ENCODE assay signal across 8 cellular contexts in the genomic region with DNA sequence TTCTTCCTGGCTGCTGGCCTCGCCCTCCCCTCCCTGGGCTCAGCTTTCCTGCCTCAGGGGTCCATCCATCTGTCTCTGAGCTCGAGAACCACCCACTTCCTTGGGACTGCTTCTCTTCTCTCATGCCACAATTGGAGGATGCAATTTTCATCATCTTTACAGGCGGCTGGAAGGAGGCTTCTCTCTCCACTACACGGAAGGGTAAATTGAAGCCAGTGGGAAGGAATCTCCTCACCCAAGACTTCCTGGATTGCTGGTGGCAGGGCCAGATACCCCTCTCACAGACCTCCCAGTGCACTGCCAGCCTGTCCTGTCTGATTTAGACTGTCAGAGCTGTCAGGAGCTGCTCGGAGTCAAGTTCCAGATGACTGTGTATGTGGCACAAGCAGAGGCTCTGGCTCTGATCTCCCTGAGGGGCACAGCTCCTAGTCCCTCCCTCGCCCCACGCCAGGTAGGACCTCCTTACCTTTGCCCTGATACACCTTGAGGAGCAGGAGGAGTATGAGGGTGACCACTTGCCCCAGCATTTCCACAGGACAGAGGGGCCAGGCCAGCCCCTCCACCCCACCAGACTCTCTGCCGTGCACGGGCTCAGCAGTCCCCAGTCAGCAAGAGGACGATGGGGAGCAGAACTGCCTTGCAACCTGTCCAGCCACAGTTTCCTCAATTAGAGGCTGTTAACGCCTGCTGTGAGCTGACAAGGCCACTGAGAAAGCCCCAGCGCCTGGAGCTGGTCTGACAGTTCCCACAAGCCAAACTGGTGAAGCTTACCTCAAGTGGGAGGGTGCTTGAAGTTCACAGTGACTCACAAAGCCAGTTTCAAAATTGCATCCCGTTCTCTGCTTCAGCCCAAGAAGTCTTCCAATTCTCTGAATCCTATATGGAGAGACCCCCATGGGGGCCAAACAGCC. TPM values are rescaled to one million over a fixed set of nuclear protein-coding genes. Genes with fewer than 3 reads are reported as not detected.
A peak's percentile ranks its signal among the peaks of the same experiment; 100 is the strongest.
DNase-seq lines count a peak whose midpoint lies in the region; ATAC-seq and TF ChIP-seq lines count a peak whose summit lies in the region.

A gene with protein sequence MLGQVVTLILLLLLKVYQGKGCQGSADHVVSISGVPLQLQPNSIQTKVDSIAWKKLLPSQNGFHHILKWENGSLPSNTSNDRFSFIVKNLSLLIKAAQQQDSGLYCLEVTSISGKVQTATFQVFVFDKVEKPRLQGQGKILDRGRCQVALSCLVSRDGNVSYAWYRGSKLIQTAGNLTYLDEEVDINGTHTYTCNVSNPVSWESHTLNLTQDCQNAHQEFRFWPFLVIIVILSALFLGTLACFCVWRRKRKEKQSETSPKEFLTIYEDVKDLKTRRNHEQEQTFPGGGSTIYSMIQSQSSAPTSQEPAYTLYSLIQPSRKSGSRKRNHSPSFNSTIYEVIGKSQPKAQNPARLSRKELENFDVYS (minus strand): TSS at position 737 of the 911 bp plus-strand sequence. CDS start 210 bp downstream, at position 527.

- DNase-seq in activated CD4-positive, CD25-positive, alpha-beta regulatory T cell (lab: John Stamatoyannopoulos, UW): no peak
- peak; percentile 16 to 21 for DNase-seq in activated CD4-positive, alpha-beta T cell treated with anti-CD3 and anti-CD28 coated beads, Interleukin-2, amount 50 U/mL, for 4 hours
- peak; percentile 31 for DNase-seq in left cardiac atrium
- peak; percentile 52 to 75 for DNase-seq in stimulated activated CD8-positive, alpha-beta memory T cell treated with anti-CD3 and anti-CD28 coated beads, Interleukin-15, amount 100 ng/mL, for 48 hours (ENCODE audit: low read depth in 2 of 2)
- DNase-seq in glutamatergic neuron: no peak
- no peak for DNase-seq in NCI-H2227 (lab: John Stamatoyannopoulos, UW; ENCODE audit: unreplicated experiment)

- peaks cover 5% of the 10 kb centered on the region for H3K27me3 Mint-ChIP-seq in glutamatergic neuron (ENCODE audit: unreplicated experiment)

- peaks cover 5% of the 10 kb centered on the region for H3K9me3 Mint-ChIP-seq in glutamatergic neuron (ENCODE audit: unreplicated experiment)

- H3K36me3 Mint-ChIP-seq in glutamatergic neuron (ENCODE audit: unreplicated experiment): no peaks in the 10 kb centered on the region

- intact Hi-C loops in left cardiac atrium (cut with DNase I): no loop called here

- ATAC-seq in activated CD4-positive, CD25-positive, alpha-beta regulatory T cell treated with anti-CD3 and anti-CD28 coated beads, Interleukin-2, amount 50 U/mL, for 24 hours: peak; percentile 61 to 82
- ATAC-seq in HG03354 (IDR thresholded peaks at IDR 0.05; ENCODE audit: poor library complexity, severe bottlenecking, unreplicated experiment) (peak; percentile 73), left cardiac atrium (peak; percentile 60 to 82)

- no peak within 1 kb of the TSS for H3K27ac Mint-ChIP-seq in glutamatergic neuron (ENCODE audit: unreplicated experiment)

- H3K4me3 Mint-ChIP-seq in glutamatergic neuron (ENCODE audit: unreplicated experiment): no peak within 1 kb of the TSS

- no peaks in the 10 kb centered on the region for H3K4me1 Mint-ChIP-seq in glutamatergic neuron (ENCODE audit: low read depth, unreplicated experiment)

- TF ChIP-seq CTCF in glutamatergic neuron (IDR thresholded peaks at IDR 0.05; ENCODE audit: partially characterized antibody, unreplicated experiment): no peak

RNA-seq across cellular contexts. Expression of the gene that starts here (rescaled TPM):
- total RNA-seq in left cardiac atrium: under 1 TPM; 0.50 to 0.80 TPM
- not detected for total RNA-seq in glutamatergic neuron (ENCODE audit: unreplicated experiment)

Comparison
In these comparisons a context has a peak if more than half of its experiments do, and no peak if none do; other contexts are left out.
1. Peak in DNase-seq and ATAC-seq in left cardiac atrium; RNA of the gene not detected or under 1 TPM.
2. DNase-seq: peak in activated CD4-positive, alpha-beta T cell treated with anti-CD3 and anti-CD28 coated beads, Interleukin-2, amount 50 U/mL, for 4 hours (2 of 2) and stimulated activated CD8-positive, alpha-beta memory T cell treated with anti-CD3 and anti-CD28 coated beads, Interleukin-15, amount 100 ng/mL, for 48 hours (2 of 2); none in activated CD4-positive, CD25-positive, alpha-beta regulatory T cell (0 of 4), glutamatergic neuron (single experiment) and NCI-H2227 (single experiment).
3. Peak in every context shown above with its lines, with median percentiles within 50 percentile points of each other: ATAC-seq.